Comparison of ENCODE assay signal across 22 cellular contexts in the genomic region with DNA sequence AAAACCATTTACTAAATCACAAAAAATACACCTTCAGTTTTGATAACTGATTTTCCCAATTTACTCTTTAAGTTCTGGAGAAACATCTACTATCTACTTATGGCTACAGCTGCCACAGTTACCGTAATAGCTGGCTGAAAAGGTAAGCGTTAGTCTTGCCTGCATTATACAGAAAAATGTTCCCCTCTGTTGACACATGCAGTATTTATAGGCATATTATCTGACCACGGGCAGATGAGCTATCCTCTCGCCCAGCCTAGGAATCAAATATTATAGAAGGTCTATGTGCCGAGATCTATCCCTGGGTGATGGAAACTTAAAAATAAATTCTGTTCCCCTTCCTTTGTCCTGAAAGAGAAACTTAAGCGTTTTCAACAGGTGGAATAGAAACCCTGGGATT.
DNase-seq lines count a peak whose midpoint lies in the region; ATAC-seq and TF ChIP-seq lines count a peak whose summit lies in the region.
"Had no signal": no experiment of that assay in that cellular context is flagged by ENCODE, and none has a peak within 500 bp of the region (broad histone marks: within the 10 kb centered on the region; RNA-seq: fewer than 3 reads in every experiment).

No MANE protein-coding gene starts in this region.

- peak overlapping the region; percentile 49 for H2AK5ac ChIP-seq in mesenchymal stem cell (ENCODE audit: low read length, severe bottlenecking)

- no peak overlapping the region for H3K4me2 ChIP-seq in mesenchymal stem cell (ENCODE audit: low read length, poor library complexity, severe bottlenecking)
- H3K4me2 ChIP-seq: BLaER1, PC-9, SK-N-SH had no signal

- H3K27ac ChIP-seq in cardiac muscle cell (peak overlapping the region; percentile 87), mesenchymal stem cell (ENCODE audit: low read length, poor library complexity, severe bottlenecking) (no peak overlapping the region), skeletal muscle tissue (ENCODE audit: low read depth, low read length) (peak overlapping the region; percentile 86), uterus (no peak overlapping the region)
- H3K27ac ChIP-seq: BLaER1, PC-9 had no signal

- H3K9ac ChIP-seq in mesenchymal stem cell (ENCODE audit: low read length) (no peak overlapping the region), skeletal muscle tissue (ENCODE audit: low read depth in 1 of 3, low read length in 3 of 3) (peak overlapping the region; percentile 45 to 65 (median 46))
- H3K9ac ChIP-seq: BLaER1, SK-N-SH had no signal

- H3K4me1 ChIP-seq in cardiac muscle cell (ENCODE audit: low read depth) (peaks cover 44% of the 10 kb centered on the region), mesenchymal stem cell (ENCODE audit: control insufficient read depth, insufficient read depth, low read depth, low read length) (peaks cover 5% of the 10 kb centered on the region), skeletal muscle tissue (ENCODE audit: control insufficient read depth in 3 of 3, insufficient read depth in 3 of 3, low read length in 3 of 3) (peaks cover 20 to 37% (median 30%) of the 10 kb centered on the region in 3 donors), uterus (no peaks in the 10 kb centered on the region)

- 95% methylated on average over 6 of the region's 6 CpGs for WGBS in mesenchymal stem cell

- no peak overlapping the region for H3K14ac ChIP-seq in mesenchymal stem cell (ENCODE audit: low read length in 2 of 2)

- no peak overlapping the region for H2BK15ac ChIP-seq in mesenchymal stem cell (ENCODE audit: low read depth, poor library complexity, severe bottlenecking)

- H4K8ac ChIP-seq in mesenchymal stem cell (ENCODE audit: low read length), result no peak overlapping the region

- no peak for TF ChIP-seq CTCF in cardiac muscle cell (IDR thresholded peaks at IDR 0.05; ENCODE audit: low read depth, low read length)
- TF ChIP-seq CTCF in uterus (IDR thresholded peaks at IDR 0.05), result no peak

- H2AFZ ChIP-seq in mesenchymal stem cell (ENCODE audit: low read depth, low read length), result no peak overlapping the region
- H2AFZ ChIP-seq: PC-9 had no signal

- no peak for ATAC-seq in HG02623 (IDR thresholded peaks at IDR 0.05; ENCODE audit: unreplicated experiment)
- ATAC-seq: T-cell had no signal

- no peaks in the 10 kb centered on the region for H3K27me3 ChIP-seq in cardiac muscle cell
- no peaks in the 10 kb centered on the region for H3K27me3 ChIP-seq in mesenchymal stem cell (ENCODE audit: control insufficient read depth in 1 of 2, insufficient read depth in 1 of 2, low read length in 2 of 2)
- H3K27me3 ChIP-seq in skeletal muscle tissue (ENCODE audit: control insufficient read depth in 3 of 3, insufficient read depth in 3 of 3, low read length in 3 of 3), result no peaks in the 10 kb centered on the region
- no peaks in the 10 kb centered on the region for H3K27me3 ChIP-seq in uterus
- H3K27me3 ChIP-seq: BLaER1, MG63 had no signal

- no peak for TF ChIP-seq POLR2A in uterus (IDR thresholded peaks at IDR 0.05)

- no peak overlapping the region for H2BK120ac ChIP-seq in mesenchymal stem cell (ENCODE audit: low read depth, low read length)

- no peak overlapping the region for H3K4me3 ChIP-seq in cardiac muscle cell
- H3K4me3 ChIP-seq in mesenchymal stem cell (ENCODE audit: insufficient read depth in 1 of 2, low read depth in 1 of 2, low read length in 2 of 2), result no peak overlapping the region
- peak overlapping the region in 2 of 3 donors; percentile 15 to 18 for H3K4me3 ChIP-seq in skeletal muscle tissue (ENCODE audit: low read length in 3 of 3)
- no peak overlapping the region for H3K4me3 ChIP-seq in uterus
- H3K4me3 ChIP-seq: BLaER1, MG63, PC-9 had no signal

- no peak for DNase-seq in cardiac muscle cell (ENCODE audit: low read depth in 1 of 2, low spot score in 1 of 2)
- DNase-seq in cardiac septum (ENCODE audit: low spot score), result no peak
- peak; percentile 28 for DNase-seq in NCI-H146 treated with DMSO at 0.1 percent for 48 hours (lab: John Stamatoyannopoulos, UW; ENCODE audit: unreplicated experiment)
- no peak for DNase-seq in mesenchymal stem cell
- DNase-seq in NCI-H1105 treated with DMSO at 0.1 percent for 48 hours (lab: John Stamatoyannopoulos, UW), result no peak
- DNase-seq in uterus, result no peak
- DNase-seq: CD4-positive, alpha-beta T cell; COR-L47; DMS79; Kasumi-1; MG63; NCI-H1048; NCI-H1694 treated with DMSO at 0.1 percent for 48 hours; NCI-H2081 treated with DMSO at 0.1 percent for 48 hours; PC-9; RPMI8226; SHP77 treated with DMSO at 0.1 percent for 48 hours; SK-N-SH; T-cell had no signal

- H3K36me3 ChIP-seq in cardiac muscle cell (no peaks in the 10 kb centered on the region), mesenchymal stem cell (ENCODE audit: control insufficient read depth in 1 of 2, insufficient read depth in 2 of 2, low read depth in 1 of 2, low read length in 2 of 2) (peaks cover 0 to under 1% of the 10 kb centered on the region in 2 experiments), skeletal muscle tissue (ENCODE audit: control insufficient read depth in 3 of 3, insufficient read depth in 3 of 3, low read length in 3 of 3) (no peaks in the 10 kb centered on the region), uterus (no peaks in the 10 kb centered on the region)
- H3K36me3 ChIP-seq: BLaER1, MG63 had no signal

- no peak overlapping the region for H3K23ac ChIP-seq in mesenchymal stem cell (ENCODE audit: low read length in 2 of 2)

- no peak overlapping the region for H3K4ac ChIP-seq in mesenchymal stem cell (ENCODE audit: low read depth in 1 of 2, low read length in 2 of 2)

- no peak overlapping the region for H2BK12ac ChIP-seq in mesenchymal stem cell (ENCODE audit: low read length in 2 of 2)

- peaks cover 10% of the 10 kb centered on the region for H3K79me1 ChIP-seq in mesenchymal stem cell (replicated peaks; ENCODE audit: low read length, poor library complexity, severe bottlenecking)

- H3K18ac ChIP-seq in mesenchymal stem cell (ENCODE audit: low read depth in 1 of 2, low read length in 2 of 2), result no peak overlapping the region

- no peak overlapping the region for H2BK5ac ChIP-seq in mesenchymal stem cell (ENCODE audit: low read depth, low read length, poor library complexity, severe bottlenecking)

- H4K91ac ChIP-seq in mesenchymal stem cell (ENCODE audit: low read length), result no peak overlapping the region

- H3K9me3 ChIP-seq in cardiac muscle cell (ENCODE audit: low read depth) (no peaks in the 10 kb centered on the region), mesenchymal stem cell (ENCODE audit: control insufficient read depth, low read length) (no peaks in the 10 kb centered on the region), skeletal muscle tissue (ENCODE audit: control insufficient read depth in 3 of 3, low read length in 3 of 3) (no peaks in the 10 kb centered on the region), uterus (no peaks in the 10 kb centered on the region)
- H3K9me3 ChIP-seq: BLaER1, MG63, SK-N-SH had no signal

- intact Hi-C loops in cardiac septum (cut with DNase I) (no loop called here), uterus (cut with DNase I; ENCODE audit: low total_unique reads) (no loop called here)

Comparison
In these comparisons a context has a peak if more than half of its experiments do, and no peak if none do; other contexts are left out.
1. H3K27ac ChIP-seq: peak in cardiac muscle cell (single experiment) and skeletal muscle tissue (single experiment); none in mesenchymal stem cell (single experiment) and uterus (0 of 2).
2. H3K4me3 ChIP-seq: peak in skeletal muscle tissue (2 of 3); none in cardiac muscle cell (single experiment), mesenchymal stem cell (0 of 2) and uterus (0 of 2).